ENCODE assay signal across 8 cellular contexts in genomic region chr14:55301722-55302121, GRCh38. TPM values are rescaled to one million over a fixed set of nuclear protein-coding genes. Genes with fewer than 3 reads are reported as not detected.
DNase-seq lines count a peak whose midpoint lies in the region; ATAC-seq and TF ChIP-seq lines count a peak whose summit lies in the region.

No MANE protein-coding gene starts in this region.

- no peak overlapping the region for H3K4me3 Mint-ChIP-seq in activated CD8-positive, alpha-beta T cell treated with anti-CD3 and anti-CD28 coated beads, Interleukin-2, amount 10 ng/mL, durations not matched to agents 7 days and 5 days

- TF ChIP-seq CTCF in kidney epithelial cell (IDR thresholded peaks at IDR 0.05; ENCODE audit: insufficient read depth, low read length, poor library complexity, severe bottlenecking), result no peak

- peak; percentile 62 for DNase-seq in EH (ENCODE audit: low read depth)
- DNase-seq in activated CD8-positive, alpha-beta T cell treated with anti-CD3 and anti-CD28 coated beads, Interleukin-2, amount 10 ng/mL, durations not matched to agents 7 days and 5 days, result no peak
- DNase-seq in kidney epithelial cell (ENCODE audit: low read depth), result peak; percentile 25
- DNase-seq in NCI-H2029 (lab: John Stamatoyannopoulos, UW), result no peak
- DNase-seq in activated gamma-delta T cell (lab: John Stamatoyannopoulos, UW), result no peak
- DNase-seq in GDM1 (lab: John Stamatoyannopoulos, UW), result no peak

- no peak overlapping the region for H3K4me3 ChIP-seq in kidney epithelial cell (ENCODE audit: low read depth, low read length)

- no peaks in the 10 kb centered on the region for H3K36me3 ChIP-seq in kidney epithelial cell (ENCODE audit: control insufficient read depth, insufficient read depth, low read length)

- H3K27me3 Mint-ChIP-seq in activated CD8-positive, alpha-beta T cell treated with anti-CD3 and anti-CD28 coated beads, Interleukin-2, amount 10 ng/mL, durations not matched to agents 7 days and 5 days (ENCODE audit: low read depth), result no peaks in the 10 kb centered on the region

- CTCF ChIA-PET in activated CD8-positive, alpha-beta T cell treated with anti-CD3 and anti-CD28 coated beads, Interleukin-2, amount 10 ng/mL, durations not matched to agents 7 days and 5 days (lab: Charles Lee), result interaction anchor here (1.6 kb wide), 1 partner anchor 31 kb away, joined by 6 read pairs; no protein-coding TSS in a partner anchor

- peaks cover 23% of the 10 kb centered on the region for H3K36me3 Mint-ChIP-seq in activated CD8-positive, alpha-beta T cell treated with anti-CD3 and anti-CD28 coated beads, Interleukin-2, amount 10 ng/mL, durations not matched to agents 7 days and 5 days (ENCODE audit: low read depth)

- no peaks in the 10 kb centered on the region for H3K27me3 ChIP-seq in kidney epithelial cell (ENCODE audit: control insufficient read depth, insufficient read depth, low read length)

- H3K4me1 Mint-ChIP-seq in activated CD8-positive, alpha-beta T cell treated with anti-CD3 and anti-CD28 coated beads, Interleukin-2, amount 10 ng/mL, durations not matched to agents 7 days and 5 days (ENCODE audit: low read depth), result peaks cover 35% of the 10 kb centered on the region

- POLR2A ChIA-PET in activated CD8-positive, alpha-beta T cell treated with anti-CD3 and anti-CD28 coated beads, Interleukin-2, amount 10 ng/mL, durations not matched to agents 7 days and 5 days (lab: Charles Lee), result interaction anchor here (0.6 kb wide), 1 partner anchor 240 kb away, joined by 3 read pairs; no protein-coding TSS in a partner anchor

- peak; percentile 57 for ATAC-seq in HG02981 (IDR thresholded peaks at IDR 0.05; ENCODE audit: unreplicated experiment)
- peak; percentile 64 for ATAC-seq in activated CD8-positive, alpha-beta T cell treated with anti-CD3 and anti-CD28 coated beads, Interleukin-2, amount 10 ng/mL, durations not matched to agents 7 days and 5 days
- ATAC-seq in GM19328 (IDR thresholded peaks at IDR 0.05; ENCODE audit: unreplicated experiment), result no peak

- H3K9me3 Mint-ChIP-seq in activated CD8-positive, alpha-beta T cell treated with anti-CD3 and anti-CD28 coated beads, Interleukin-2, amount 10 ng/mL, durations not matched to agents 7 days and 5 days (ENCODE audit: insufficient read depth), result no peaks in the 10 kb centered on the region

- no peak overlapping the region for H3K27ac Mint-ChIP-seq in activated CD8-positive, alpha-beta T cell treated with anti-CD3 and anti-CD28 coated beads, Interleukin-2, amount 10 ng/mL, durations not matched to agents 7 days and 5 days

RNA-seq across cellular contexts. Expression of gene FBXO34, which starts 30.5 kb away (rescaled TPM):
- 10 to 100 TPM; 17.4 to 18.3 TPM for total RNA-seq in activated CD8-positive, alpha-beta T cell treated with anti-CD3 and anti-CD28 coated beads, Interleukin-2, amount 10 ng/mL, durations not matched to agents 7 days and 5 days
- 16.6 and 18.4 TPM in 2 replicates for total RNA-seq in kidney epithelial cell

Comparison
In these comparisons a context has a peak if more than half of its experiments do, and no peak if none do; other contexts are left out.
1. DNase-seq: peak in EH (single experiment) and kidney epithelial cell (single experiment); none in activated CD8-positive, alpha-beta T cell treated with anti-CD3 and anti-CD28 coated beads, Interleukin-2, amount 10 ng/mL, durations not matched to agents 7 days and 5 days (single experiment), NCI-H2029 (single experiment), activated gamma-delta T cell (single experiment) and GDM1 (single experiment).